Comparison of ENCODE assay signal across 9 cellular contexts in the genomic region with DNA sequence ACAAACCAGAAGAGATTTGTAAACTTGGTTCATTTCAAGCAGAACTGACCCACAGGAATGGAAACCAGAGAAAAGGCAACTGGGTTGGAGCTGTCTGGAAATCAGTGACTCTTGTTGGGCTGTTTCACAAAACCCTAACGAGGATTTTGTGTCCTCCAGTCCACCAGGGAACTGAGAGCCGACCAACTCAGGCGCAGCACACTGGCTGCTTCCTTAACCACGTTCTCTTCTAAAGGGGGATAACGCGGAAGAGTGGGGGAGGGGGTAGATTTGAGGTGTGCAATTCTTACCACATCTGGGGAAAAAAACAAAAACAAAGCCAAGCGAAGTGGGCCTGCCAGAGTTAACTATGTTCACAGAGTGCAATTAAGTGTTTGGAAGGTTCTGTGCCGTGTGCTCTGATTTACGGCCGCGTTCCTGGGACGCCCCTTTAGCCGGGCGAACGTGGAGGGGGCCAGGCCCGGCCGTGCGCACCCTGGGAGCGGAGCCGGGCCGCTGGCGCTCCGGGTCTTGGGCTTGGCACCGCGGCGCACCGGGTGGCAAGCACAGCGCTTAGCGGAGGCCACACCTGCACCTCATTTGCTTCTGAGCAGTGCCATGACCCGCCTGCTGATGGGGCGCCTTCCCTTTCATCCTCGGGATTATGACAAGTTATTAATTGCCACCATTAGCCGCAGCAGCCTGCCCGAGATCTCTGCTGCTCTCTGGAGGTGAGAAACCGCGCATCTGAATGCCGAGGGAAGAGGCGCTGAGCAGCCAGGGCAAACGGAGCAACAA.
DNase-seq lines count a peak whose midpoint lies in the region; ATAC-seq and TF ChIP-seq lines count a peak whose summit lies in the region.
"Had no signal": no experiment of that assay in that cellular context is flagged by ENCODE, and none has a peak within 500 bp of the region (broad histone marks: within the 10 kb centered on the region; RNA-seq: fewer than 3 reads in every experiment).

No MANE protein-coding gene starts in this region.

- no peak overlapping the region for H3K4me3 Mint-ChIP-seq in activated T-cell treated with anti-CD3 and anti-CD28 coated beads, Interleukin-2, amount 50 U/mL, for 4 hours
- H3K4me3 Mint-ChIP-seq: activated naive CD8-positive, alpha-beta T cell had no signal

- no peak overlapping the region for H3K4me3 ChIP-seq in A673 (ENCODE audit: low read depth, low read length, poor library complexity, severe bottlenecking)
- peak overlapping the region; percentile 10; the same call in 1 of the 2 replicates for H3K4me3 ChIP-seq in HAP-1
- peak overlapping the region; percentile 38 for H3K4me3 ChIP-seq in ectodermal cell (ENCODE audit: insufficient read depth, low read depth, low read length)
- peak overlapping the region in 1 of 3 donors; percentile 27 for H3K4me3 ChIP-seq in right lobe of liver
- H3K4me3 ChIP-seq in effector memory CD4-positive, alpha-beta T cell (ENCODE audit: insufficient read depth, low read depth, low read length, poor library complexity, severe bottlenecking), result no peak overlapping the region

- no peaks in the 10 kb centered on the region for H3K4me1 Mint-ChIP-seq in activated T-cell treated with anti-CD3 and anti-CD28 coated beads, Interleukin-2, amount 50 U/mL, for 4 hours (ENCODE audit: low read depth)

- TF ChIP-seq POLR2A in right lobe of liver (IDR thresholded peaks at IDR 0.05), result no peak

- H3K9me3 ChIP-seq in A673 (ENCODE audit: low read depth, low read length, poor library complexity, severe bottlenecking) (no peaks in the 10 kb centered on the region), HAP-1 (no peaks in the 10 kb centered on the region), ectodermal cell (ENCODE audit: control insufficient read depth, low read length) (no peaks in the 10 kb centered on the region), right lobe of liver (no peaks in the 10 kb centered on the region)
- H3K9me3 ChIP-seq in effector memory CD4-positive, alpha-beta T cell (ENCODE audit: control insufficient read depth, low read length), result no peaks in the 10 kb centered on the region

- peak; percentile 31 for DNase-seq in A673 (ENCODE audit: low spot score)
- DNase-seq in HAP-1 (ENCODE audit: low spot score in 2 of 2), result peak; percentile 19 to 52
- DNase-seq in right lobe of liver, result no peak
- DNase-seq in activated T-cell treated with anti-CD3 and anti-CD28 coated beads, Interleukin-2, amount 50 U/mL, for 4 hours, result no peak
- no peak for DNase-seq in effector memory CD4-positive, alpha-beta T cell

- H3K36me3 ChIP-seq in A673 (ENCODE audit: insufficient read depth, low read length, poor library complexity, severe bottlenecking) (no peaks in the 10 kb centered on the region), HAP-1 (replicated peaks) (no peaks in the 10 kb centered on the region), ectodermal cell (ENCODE audit: control insufficient read depth, insufficient read depth, low read length) (no peaks in the 10 kb centered on the region), right lobe of liver (no peaks in the 10 kb centered on the region)
- no peaks in the 10 kb centered on the region for H3K36me3 ChIP-seq in effector memory CD4-positive, alpha-beta T cell (ENCODE audit: control insufficient read depth, insufficient read depth, low read length)

- POLR2A ChIA-PET in A673 (lab: Charles Lee; ENCODE audit: low non-redundant PET), result no interaction called here

- in situ Hi-C loops in HAP-1 (cut with MboI; ENCODE audit: low sequenced_read_pairs), result no loop called here

- H3K36me3 Mint-ChIP-seq in activated T-cell treated with anti-CD3 and anti-CD28 coated beads, Interleukin-2, amount 50 U/mL, for 4 hours (ENCODE audit: insufficient read depth), result no peaks in the 10 kb centered on the region
- H3K36me3 Mint-ChIP-seq: activated naive CD8-positive, alpha-beta T cell had no signal

- intact Hi-C loops in A673 (cut with micrococcal nuclease; ENCODE audit: unreplicated experiment) (no loop called here), right lobe of liver (cut with DNase I) (no loop called here)

- BruUV-seq in A673 (replicated peaks; lab: Mats Ljungman, UMichigan), result no TSS peak

- peak; percentile 42 for TF ChIP-seq CTCF in A673 (conservative IDR thresholded peaks at IDR 0.05; ENCODE audit: low read depth, low read length)
- TF ChIP-seq CTCF in right lobe of liver (IDR thresholded peaks at IDR 0.05), result peak in 2 of 4 donors; percentile 25 to 41

- H3K9me3 Mint-ChIP-seq in activated T-cell treated with anti-CD3 and anti-CD28 coated beads, Interleukin-2, amount 50 U/mL, for 4 hours, result peaks cover 13% of the 10 kb centered on the region

- H3K27me3 ChIP-seq in A673 (replicated peaks; ENCODE audit: insufficient read depth, low read depth, low read length, poor library complexity), result no peaks in the 10 kb centered on the region
- no peaks in the 10 kb centered on the region for H3K27me3 ChIP-seq in HAP-1 (ENCODE audit: low read depth)
- peaks cover 41% of the 10 kb centered on the region for H3K27me3 ChIP-seq in ectodermal cell (ENCODE audit: control insufficient read depth, insufficient read depth, low read length, poor library complexity, severe bottlenecking)
- no peaks in the 10 kb centered on the region for H3K27me3 ChIP-seq in right lobe of liver
- no peaks in the 10 kb centered on the region for H3K27me3 ChIP-seq in effector memory CD4-positive, alpha-beta T cell (replicated peaks; ENCODE audit: control insufficient read depth, insufficient read depth, low read length, poor library complexity, severe bottlenecking)

- peaks cover 34% of the 10 kb centered on the region for H3K27me3 Mint-ChIP-seq in activated T-cell treated with anti-CD3 and anti-CD28 coated beads, Interleukin-2, amount 50 U/mL, for 4 hours (ENCODE audit: low read depth)

- H3K27ac ChIP-seq in A673 (ENCODE audit: low read depth, low read length, poor library complexity, severe bottlenecking) (no peak overlapping the region), ectodermal cell (ENCODE audit: insufficient read depth, low read depth, low read length, poor library complexity, severe bottlenecking) (no peak overlapping the region), right lobe of liver (no peak overlapping the region)
- H3K27ac ChIP-seq in effector memory CD4-positive, alpha-beta T cell (ENCODE audit: insufficient read depth, low read length, poor library complexity, severe bottlenecking), result no peak overlapping the region

- 25% methylated on average over 39 of the region's 39 CpGs for WGBS in ectodermal cell, 2 experiments
- WGBS in right lobe of liver (ENCODE audit: insufficient coverage, low coverage, low lambda C conversion rate, missing lambda C conversion rate), result 3% methylated on average over 22 of the region's 39 CpGs

- H3K4me1 ChIP-seq in A673 (ENCODE audit: insufficient read depth, low read length, poor library complexity, severe bottlenecking) (no peaks in the 10 kb centered on the region), HAP-1 (peaks cover 7% of the 10 kb centered on the region), ectodermal cell (ENCODE audit: control insufficient read depth, insufficient read depth, low read length) (no peaks in the 10 kb centered on the region), right lobe of liver (no peaks in the 10 kb centered on the region)
- no peaks in the 10 kb centered on the region for H3K4me1 ChIP-seq in effector memory CD4-positive, alpha-beta T cell (ENCODE audit: control insufficient read depth, insufficient read depth, low read length, poor library complexity, severe bottlenecking)

- ATAC-seq in right lobe of liver (peak in 3 of 4 donors; percentile 26 to 69 (median 41)), GM21528 (IDR thresholded peaks at IDR 0.05; ENCODE audit: low FRiP score, unreplicated experiment) (no peak), GM19324 (IDR thresholded peaks at IDR 0.05; ENCODE audit: low FRiP score, unreplicated experiment) (no peak)
- no peak for ATAC-seq in activated T-cell treated with anti-CD3 and anti-CD28 coated beads, Interleukin-2, amount 50 U/mL, for 4 hours

- CTCF ChIA-PET in A673 (lab: Charles Lee), result no interaction called here

Comparison
In these comparisons a context has a peak if more than half of its experiments do, and no peak if none do; other contexts are left out.
1. DNase-seq: peak in A673 (single experiment) and HAP-1 (2 of 2); none in right lobe of liver (0 of 3), activated T-cell treated with anti-CD3 and anti-CD28 coated beads, Interleukin-2, amount 50 U/mL, for 4 hours (single experiment) and effector memory CD4-positive, alpha-beta T cell (0 of 3).
2. H3K4me3 ChIP-seq: peak in HAP-1 (single experiment) and ectodermal cell (single experiment); none in A673 (single experiment) and effector memory CD4-positive, alpha-beta T cell (single experiment).
3. ATAC-seq: peak in right lobe of liver (3 of 4); none in GM21528 (single experiment), activated T-cell treated with anti-CD3 and anti-CD28 coated beads, Interleukin-2, amount 50 U/mL, for 4 hours (0 of 2) and GM19324 (single experiment).